ENCODE assay signal across 8 cellular contexts in the genomic region with DNA sequence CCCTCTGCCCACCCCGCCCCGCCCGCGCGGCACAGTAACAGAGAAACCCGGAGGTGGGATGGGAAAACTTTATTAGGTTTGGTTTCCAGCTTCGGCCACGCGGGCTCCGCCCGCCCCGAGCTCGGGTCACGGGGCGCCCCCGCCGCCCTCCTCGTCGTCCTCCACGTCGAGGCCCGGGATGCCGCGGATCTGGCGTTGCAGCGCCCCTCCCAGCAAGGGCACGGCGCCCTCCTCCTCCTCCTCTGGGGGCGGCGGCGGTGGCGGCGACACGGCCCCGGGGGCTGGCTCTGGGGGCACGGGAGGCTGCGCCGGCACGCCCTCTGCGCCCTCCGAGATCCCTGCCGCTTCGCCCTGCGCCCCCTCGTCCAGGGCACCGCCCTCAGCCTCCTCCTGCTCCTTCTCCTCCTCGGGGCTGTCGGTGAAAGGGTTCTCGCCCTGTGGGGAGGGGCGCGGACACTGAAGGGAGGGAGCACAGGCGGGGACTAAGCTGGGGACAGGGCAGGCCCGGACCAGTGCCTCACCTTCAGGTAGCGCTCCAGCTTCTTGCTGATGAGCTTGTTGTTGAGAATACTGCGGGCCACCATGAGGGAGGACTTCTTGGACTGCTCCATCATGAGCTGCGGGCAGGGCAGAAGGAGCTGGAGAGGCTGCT.
A peak's percentile ranks its signal among the peaks of the same experiment; 100 is the strongest.
DNase-seq lines count a peak whose midpoint lies in the region; ATAC-seq lines count a peak whose summit lies in the region.

No MANE protein-coding gene starts in this region.

- peak overlapping the region; percentile 71 to 99 for H3K4me3 ChIP-seq in stomach smooth muscle (ENCODE audit: low read length in 2 of 2)

- no peaks in the 10 kb centered on the region for H3K9me3 ChIP-seq in stomach smooth muscle (ENCODE audit: control insufficient read depth in 2 of 2, low read length in 2 of 2)

- peak overlapping the region; percentile 80 for H3K27ac ChIP-seq in layer of hippocampus (ENCODE audit: low read depth, low read length)
- H3K27ac ChIP-seq in stomach smooth muscle (ENCODE audit: low read length): peak overlapping the region; percentile 96

- DNase-seq in DMS114 treated with DMSO at 0.1 percent for 48 hours (lab: John Stamatoyannopoulos, UW; ENCODE audit: unreplicated experiment) (peak; percentile 46), NOMO-1 (lab: John Stamatoyannopoulos, UW; ENCODE audit: unreplicated experiment in 2 of 2) (peak; percentile 22 to 40), T47D (ENCODE audit: low read depth in 1 of 2, low spot score in 1 of 2) (peak; percentile 33 to 85), NCI-H2107 treated with DMSO at 0.1 percent for 48 hours (lab: John Stamatoyannopoulos, UW; ENCODE audit: unreplicated experiment) (no peak)

- in situ Hi-C loops in T47D (cut with HindIII; ENCODE audit: low pct_unique_long_range_greater_than_20kb, low sequenced_read_pairs): no loop called here

- H3K36me3 ChIP-seq in stomach smooth muscle (ENCODE audit: control insufficient read depth in 2 of 2, insufficient read depth in 2 of 2, low read length in 2 of 2): peaks cover 0 to 3% of the 10 kb centered on the region in 2 donors

- ATAC-seq in GM19043 (IDR thresholded peaks at IDR 0.05; ENCODE audit: low read depth, unreplicated experiment): peak; percentile 29
- ATAC-seq in HG03159 (IDR thresholded peaks at IDR 0.05; ENCODE audit: unreplicated experiment): peak; percentile 20

- peak overlapping the region; percentile 62 to 66 for H3K9ac ChIP-seq in stomach smooth muscle (ENCODE audit: low read length in 2 of 2)

- peaks cover 27% of the 10 kb centered on the region for H3K4me1 ChIP-seq in stomach smooth muscle (ENCODE audit: control insufficient read depth, insufficient read depth, low read length)

- H3K27me3 ChIP-seq in layer of hippocampus (ENCODE audit: control insufficient read depth, insufficient read depth, low read length) (no peaks in the 10 kb centered on the region), stomach smooth muscle (ENCODE audit: control insufficient read depth in 1 of 2, insufficient read depth in 2 of 2, low read length in 2 of 2) (no peaks in the 10 kb centered on the region)
